1 cellular context compared by ENCODE assay signal in the genomic region with DNA sequence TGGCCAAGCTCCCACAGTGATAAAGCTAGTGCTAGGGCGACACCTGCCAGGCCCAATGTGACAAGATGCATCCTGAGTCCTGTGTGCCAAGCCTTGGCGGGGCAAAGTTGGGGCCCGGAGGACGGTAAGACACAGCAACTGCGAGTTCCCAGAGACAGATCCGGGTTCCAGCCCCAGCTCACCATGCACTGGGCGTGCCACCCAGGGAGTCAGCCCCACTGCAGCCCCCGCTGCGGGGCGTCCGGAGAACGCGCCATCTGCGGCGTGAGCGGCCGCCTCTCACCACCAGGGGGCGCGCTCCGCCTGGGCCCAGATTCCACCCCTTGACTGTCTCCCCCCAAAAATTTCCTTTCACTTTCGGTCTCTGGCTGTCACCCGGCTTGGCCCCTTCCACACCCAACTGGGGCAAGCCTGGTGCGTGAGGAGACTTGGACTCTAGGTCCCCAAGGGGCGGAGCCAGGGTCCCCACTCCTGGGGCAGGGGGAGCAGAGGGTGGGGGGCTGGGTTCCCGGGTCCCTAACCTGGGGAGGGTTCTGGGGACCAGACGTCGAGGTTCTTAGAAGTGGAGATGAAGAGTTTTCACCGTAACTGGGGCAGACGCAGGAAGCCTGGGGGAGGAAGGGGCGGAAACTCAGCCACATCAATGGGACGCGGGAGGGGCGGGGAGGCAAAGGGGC.
TF ChIP-seq lines count a peak whose summit lies in the region.

Gene FLT3LG, plus strand, starts transcription at position 348 of the 677 bp plus-strand sequence. CDS start 425 bp downstream, outside the sequence.

TF ChIP-seq in K562, 482 proteins besides CTCF, POLR2A, EP300 and RAD21 (continued from another document and continues in another):
- TF ChIP-seq CEBPZ (IDR thresholded peaks at IDR 0.05; ENCODE audit: borderline replicate concordance, low read depth, low read length) (no peak), POLR2AphosphoS5 (IDR thresholded peaks at IDR 0.05; ENCODE audit: control insufficient read depth, insufficient read depth, low read depth, low read length) (no peak), JUND (IDR thresholded peaks at IDR 0.05; ENCODE audit: borderline replicate concordance, low read depth, low read length) (peak; percentile 44), JUND (tag; IDR thresholded peaks at IDR 0.05; ENCODE audit: borderline replicate concordance, low read depth, low read length) (no peak), DLX4 (CRISPR knock-in tag; IDR thresholded peaks at IDR 0.05) (no peak), ATF4 (CRISPR knock-in tag; IDR thresholded peaks at IDR 0.05) (no peak), NRF1 (conservative IDR thresholded peaks at IDR 0.05 in 1 of 2, IDR thresholded peaks at IDR 0.05 in 1 of 2) (0 out of 4 replicates have a peak, but pooled peaks of 1 of the 2 experiments have one; percentile 11), MCM5 (IDR thresholded peaks at IDR 0.05; ENCODE audit: low read depth) (no peak), ZNF384 (IDR thresholded peaks at IDR 0.05; ENCODE audit: low read depth, low read length) (no peak), ARID1B (IDR thresholded peaks at IDR 0.05) (peak; percentile 35; the same call in 1 of the 2 replicates), GTF2A2 (tag; IDR thresholded peaks at IDR 0.05) (no peak), POU5F1 (IDR thresholded peaks at IDR 0.05; ENCODE audit: borderline replicate concordance, low read depth, low read length, partially characterized antibody) (peak; percentile 28), YY1 (IDR thresholded peaks at IDR 0.05; ENCODE audit: borderline replicate concordance in 1 of 3, control insufficient read depth in 1 of 3, extremely low read depth in 1 of 3, insufficient read depth in 3 of 3, insufficient read length in 1 of 3, insufficient replicate concordance in 2 of 3, low read depth in 1 of 3, low read length in 2 of 3) (peak in 2 of 3 experiments; percentile 60 to 65), MTA2 (IDR thresholded peaks at IDR 0.05; ENCODE audit: low read depth) (no peak), SMAD3 (CRISPR knock-in tag; conservative IDR thresholded peaks at IDR 0.05) (no peak), SMARCB1 (IDR thresholded peaks at IDR 0.05; ENCODE audit: insufficient read length, low read depth) (no peak), FOXJ3 (CRISPR knock-in tag; IDR thresholded peaks at IDR 0.05) (no peak), DMBX1 (CRISPR knock-in tag; IDR thresholded peaks at IDR 0.05; ENCODE audit: borderline replicate concordance) (no peak), ZKSCAN8 (CRISPR knock-in tag; IDR thresholded peaks at IDR 0.05) (no peak), NR4A1 (CRISPR knock-in tag; IDR thresholded peaks at IDR 0.05) (no peak), NR4A1 (tag; IDR thresholded peaks at IDR 0.05) (0 out of 2 replicates have a peak, but pooled peaks have one; percentile 48), MAX (CRISPR knock-in tag; IDR thresholded peaks at IDR 0.05) (peak; percentile 31; the same call in 1 of the 2 replicates), MIER1 (IDR thresholded peaks at IDR 0.05; ENCODE audit: low read depth) (no peak), OTX1 (CRISPR knock-in tag; IDR thresholded peaks at IDR 0.05) (no peak), BCOR (IDR thresholded peaks at IDR 0.05) (no peak), ATF7 (IDR thresholded peaks at IDR 0.05) (peak; percentile 68; the same call in 1 of the 2 replicates), GATAD2A (IDR thresholded peaks at IDR 0.05) (0 out of 2 replicates have a peak, but pooled peaks have one; percentile 36), NCOA2 (IDR thresholded peaks at IDR 0.05; ENCODE audit: partially characterized antibody in 2 of 2) (no peak), STAT5B (CRISPR knock-in tag; IDR thresholded peaks at IDR 0.05) (no peak), MYC (IDR thresholded peaks at IDR 0.05; ENCODE audit: low read depth, low read length) (peak; percentile 80), MYC (CRISPR knock-in tag; IDR thresholded peaks at IDR 0.05; ENCODE audit: borderline replicate concordance, low read depth) (no peak), PRPF4 (IDR thresholded peaks at IDR 0.05; ENCODE audit: insufficient read depth, low read depth, low read length, poor library complexity, severe bottlenecking) (no peak), NFXL1 (CRISPR knock-in tag; IDR thresholded peaks at IDR 0.05) (no peak), RBM15 (IDR thresholded peaks at IDR 0.05; ENCODE audit: insufficient read depth, low read length) (no peak), RBBP5 (IDR thresholded peaks at IDR 0.05; ENCODE audit: borderline replicate concordance, insufficient read depth, low read length, poor library complexity, severe bottlenecking) (peak; percentile 48), ETV6 (IDR thresholded peaks at IDR 0.05; ENCODE audit: borderline replicate concordance in 1 of 2, low read depth in 2 of 2, low read length in 1 of 2) (no peak), ETV6 (CRISPR knock-in tag; IDR thresholded peaks at IDR 0.05; ENCODE audit: borderline replicate concordance) (0 out of 2 replicates have a peak, but pooled peaks have one; percentile 18), CAMTA2 (CRISPR knock-in tag; conservative IDR thresholded peaks at IDR 0.05) (no peak), NR0B1 (IDR thresholded peaks at IDR 0.05; ENCODE audit: partially characterized antibody) (no peak)
- TF ChIP-seq, protein P1, sequence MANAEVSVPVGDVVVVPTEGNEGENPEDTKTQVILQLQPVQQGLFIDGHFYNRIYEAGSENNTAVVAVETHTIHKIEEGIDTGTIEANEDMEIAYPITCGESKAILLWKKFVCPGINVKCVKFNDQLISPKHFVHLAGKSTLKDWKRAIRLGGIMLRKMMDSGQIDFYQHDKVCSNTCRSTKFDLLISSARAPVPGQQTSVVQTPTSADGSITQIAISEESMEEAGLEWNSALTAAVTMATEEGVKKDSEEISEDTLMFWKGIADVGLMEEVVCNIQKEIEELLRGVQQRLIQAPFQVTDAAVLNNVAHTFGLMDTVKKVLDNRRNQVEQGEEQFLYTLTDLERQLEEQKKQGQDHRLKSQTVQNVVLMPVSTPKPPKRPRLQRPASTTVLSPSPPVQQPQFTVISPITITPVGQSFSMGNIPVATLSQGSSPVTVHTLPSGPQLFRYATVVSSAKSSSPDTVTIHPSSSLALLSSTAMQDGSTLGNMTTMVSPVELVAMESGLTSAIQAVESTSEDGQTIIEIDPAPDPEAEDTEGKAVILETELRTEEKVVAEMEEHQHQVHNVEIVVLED (CRISPR knock-in tag; IDR thresholded peaks at IDR 0.05): 0 out of 2 replicates have a peak, but pooled peaks have one; percentile 16
- TF ChIP-seq, protein P2, sequence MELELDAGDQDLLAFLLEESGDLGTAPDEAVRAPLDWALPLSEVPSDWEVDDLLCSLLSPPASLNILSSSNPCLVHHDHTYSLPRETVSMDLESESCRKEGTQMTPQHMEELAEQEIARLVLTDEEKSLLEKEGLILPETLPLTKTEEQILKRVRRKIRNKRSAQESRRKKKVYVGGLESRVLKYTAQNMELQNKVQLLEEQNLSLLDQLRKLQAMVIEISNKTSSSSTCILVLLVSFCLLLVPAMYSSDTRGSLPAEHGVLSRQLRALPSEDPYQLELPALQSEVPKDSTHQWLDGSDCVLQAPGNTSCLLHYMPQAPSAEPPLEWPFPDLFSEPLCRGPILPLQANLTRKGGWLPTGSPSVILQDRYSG (tag; conservative IDR thresholded peaks at IDR 0.05; ENCODE audit: low read depth): no peak
- TF ChIP-seq, protein P3, sequence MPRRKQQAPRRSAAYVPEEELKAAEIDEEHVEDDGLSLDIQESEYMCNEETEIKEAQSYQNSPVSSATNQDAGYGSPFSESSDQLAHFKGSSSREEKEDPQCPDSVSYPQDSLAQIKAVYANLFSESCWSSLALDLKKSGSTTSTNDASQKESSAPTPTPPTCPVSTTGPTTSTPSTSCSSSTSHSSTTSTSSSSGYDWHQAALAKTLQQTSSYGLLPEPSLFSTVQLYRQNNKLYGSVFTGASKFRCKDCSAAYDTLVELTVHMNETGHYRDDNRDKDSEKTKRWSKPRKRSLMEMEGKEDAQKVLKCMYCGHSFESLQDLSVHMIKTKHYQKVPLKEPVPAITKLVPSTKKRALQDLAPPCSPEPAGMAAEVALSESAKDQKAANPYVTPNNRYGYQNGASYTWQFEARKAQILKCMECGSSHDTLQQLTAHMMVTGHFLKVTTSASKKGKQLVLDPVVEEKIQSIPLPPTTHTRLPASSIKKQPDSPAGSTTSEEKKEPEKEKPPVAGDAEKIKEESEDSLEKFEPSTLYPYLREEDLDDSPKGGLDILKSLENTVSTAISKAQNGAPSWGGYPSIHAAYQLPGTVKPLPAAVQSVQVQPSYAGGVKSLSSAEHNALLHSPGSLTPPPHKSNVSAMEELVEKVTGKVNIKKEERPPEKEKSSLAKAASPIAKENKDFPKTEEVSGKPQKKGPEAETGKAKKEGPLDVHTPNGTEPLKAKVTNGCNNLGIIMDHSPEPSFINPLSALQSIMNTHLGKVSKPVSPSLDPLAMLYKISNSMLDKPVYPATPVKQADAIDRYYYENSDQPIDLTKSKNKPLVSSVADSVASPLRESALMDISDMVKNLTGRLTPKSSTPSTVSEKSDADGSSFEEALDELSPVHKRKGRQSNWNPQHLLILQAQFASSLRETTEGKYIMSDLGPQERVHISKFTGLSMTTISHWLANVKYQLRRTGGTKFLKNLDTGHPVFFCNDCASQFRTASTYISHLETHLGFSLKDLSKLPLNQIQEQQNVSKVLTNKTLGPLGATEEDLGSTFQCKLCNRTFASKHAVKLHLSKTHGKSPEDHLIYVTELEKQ (CRISPR knock-in tag; IDR thresholded peaks at IDR 0.05): no peak
- TF ChIP-seq, protein P4, sequence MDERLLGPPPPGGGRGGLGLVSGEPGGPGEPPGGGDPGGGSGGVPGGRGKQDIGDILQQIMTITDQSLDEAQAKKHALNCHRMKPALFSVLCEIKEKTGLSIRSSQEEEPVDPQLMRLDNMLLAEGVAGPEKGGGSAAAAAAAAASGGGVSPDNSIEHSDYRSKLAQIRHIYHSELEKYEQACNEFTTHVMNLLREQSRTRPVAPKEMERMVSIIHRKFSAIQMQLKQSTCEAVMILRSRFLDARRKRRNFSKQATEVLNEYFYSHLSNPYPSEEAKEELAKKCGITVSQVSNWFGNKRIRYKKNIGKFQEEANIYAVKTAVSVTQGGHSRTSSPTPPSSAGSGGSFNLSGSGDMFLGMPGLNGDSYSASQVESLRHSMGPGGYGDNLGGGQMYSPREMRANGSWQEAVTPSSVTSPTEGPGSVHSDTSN (CRISPR knock-in tag; IDR thresholded peaks at IDR 0.05; ENCODE audit: low read depth): no peak
- TF ChIP-seq, protein P4 (tag; conservative IDR thresholded peaks at IDR 0.05; ENCODE audit: low read depth): no peak
- TF ChIP-seq, protein P5, sequence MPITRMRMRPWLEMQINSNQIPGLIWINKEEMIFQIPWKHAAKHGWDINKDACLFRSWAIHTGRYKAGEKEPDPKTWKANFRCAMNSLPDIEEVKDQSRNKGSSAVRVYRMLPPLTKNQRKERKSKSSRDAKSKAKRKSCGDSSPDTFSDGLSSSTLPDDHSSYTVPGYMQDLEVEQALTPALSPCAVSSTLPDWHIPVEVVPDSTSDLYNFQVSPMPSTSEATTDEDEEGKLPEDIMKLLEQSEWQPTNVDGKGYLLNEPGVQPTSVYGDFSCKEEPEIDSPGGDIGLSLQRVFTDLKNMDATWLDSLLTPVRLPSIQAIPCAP (CRISPR knock-in tag; IDR thresholded peaks at IDR 0.05; ENCODE audit: borderline replicate concordance): peak; percentile 70; the same call in 1 of the 2 replicates
